Comparison of ENCODE assay signal across 19 cellular contexts in genomic region chr22:49858827-49859226, GRCh38. TPM values are rescaled to one million over a fixed set of nuclear protein-coding genes. Genes with fewer than 3 reads are reported as not detected.
DNase-seq lines count a peak whose midpoint lies in the region; ATAC-seq, FAIRE-seq and TF ChIP-seq lines count a peak whose summit lies in the region.
"Had no signal": no experiment of that assay in that cellular context is flagged by ENCODE, and none has a peak within 500 bp of the region (broad histone marks: within the 10 kb centered on the region; RNA-seq: fewer than 3 reads in every experiment).

No MANE protein-coding gene starts in this region.

- H3K4me2 ChIP-seq in IMR-90 (ENCODE audit: low read depth, low read length), result no peak overlapping the region
- no peak overlapping the region for H3K4me2 ChIP-seq in neural progenitor cell

- peaks cover 15 to 70% of the 10 kb centered on the region in 2 experiments for H3K79me1 ChIP-seq in IMR-90 (ENCODE audit: low read depth in 1 of 2, low read length in 2 of 2)

- no peak overlapping the region for H3K27ac Mint-ChIP-seq in CD4-positive, alpha-beta T cell
- H3K27ac Mint-ChIP-seq in chondrocyte (ENCODE audit: unreplicated experiment) (peak overlapping the region; percentile 60), neural progenitor cell (peak overlapping the region; percentile 6)
- no peak overlapping the region for H3K27ac Mint-ChIP-seq in T-helper 2 cell treated with Interferon-gamma antibody and Interleukin-4, amounts not matched to agents 5 μg/mL and 100 μg/mL, for 36 hours

- no peak overlapping the region for H2BK20ac ChIP-seq in IMR-90 (ENCODE audit: low read depth, low read length)

- H2BK5ac ChIP-seq in IMR-90 (ENCODE audit: low read depth, low read length, poor library complexity, severe bottlenecking), result no peak overlapping the region

- H3K4me1 Mint-ChIP-seq in CD4-positive, alpha-beta T cell (ENCODE audit: low read depth), result peaks cover 61% of the 10 kb centered on the region
- H3K4me1 Mint-ChIP-seq in chondrocyte (ENCODE audit: low read depth) (peaks cover 37% of the 10 kb centered on the region), neural progenitor cell (peaks cover 21% of the 10 kb centered on the region)
- peaks cover 27% of the 10 kb centered on the region for H3K4me1 Mint-ChIP-seq in T-helper 2 cell treated with Interferon-gamma antibody and Interleukin-4, amounts not matched to agents 5 μg/mL and 100 μg/mL, for 36 hours (ENCODE audit: low read depth)

- no peak overlapping the region for H3K27ac ChIP-seq in CD4-positive, alpha-beta T cell (ENCODE audit: low read depth, low read length)
- H3K27ac ChIP-seq in IMR-90 (ENCODE audit: insufficient read depth, low read length) (no peak overlapping the region), neural progenitor cell (no peak overlapping the region), SJCRH30 (no peak overlapping the region)
- H3K27ac ChIP-seq: SJSA1 had no signal

- peaks cover 10% of the 10 kb centered on the region for H3K36me3 Mint-ChIP-seq in CD4-positive, alpha-beta T cell (ENCODE audit: low read depth)
- H3K36me3 Mint-ChIP-seq in chondrocyte (ENCODE audit: low read depth) (peaks cover 2% of the 10 kb centered on the region), neural progenitor cell (peaks cover 25% of the 10 kb centered on the region)
- peaks cover 26% of the 10 kb centered on the region for H3K36me3 Mint-ChIP-seq in T-helper 2 cell treated with Interferon-gamma antibody and Interleukin-4, amounts not matched to agents 5 μg/mL and 100 μg/mL, for 36 hours (ENCODE audit: low read depth)

- H4K20me1 ChIP-seq in IMR-90 (ENCODE audit: insufficient read depth, low read length) (peaks cover 85% of the 10 kb centered on the region), neural progenitor cell (ENCODE audit: low read depth) (peaks cover 70% of the 10 kb centered on the region)

- ATAC-seq in CD4-positive, alpha-beta T cell (ENCODE audit: poor library complexity), result no peak
- ATAC-seq in IMR-90 (ENCODE audit: low read depth), result no peak
- ATAC-seq: Panc1 had no signal

- H3K9ac ChIP-seq in IMR-90 (ENCODE audit: low read depth, low read length) (no peak overlapping the region), neural progenitor cell (no peak overlapping the region)

- H3K4me3 Mint-ChIP-seq in CD4-positive, alpha-beta T cell, result peak overlapping the region; percentile 25
- H3K4me3 Mint-ChIP-seq in chondrocyte (ENCODE audit: unreplicated experiment), result no peak overlapping the region
- no peak overlapping the region for H3K4me3 Mint-ChIP-seq in neural progenitor cell
- no peak overlapping the region for H3K4me3 Mint-ChIP-seq in T-helper 2 cell treated with Interferon-gamma antibody and Interleukin-4, amounts not matched to agents 5 μg/mL and 100 μg/mL, for 36 hours

- no peak for DNase-seq in CD4-positive, alpha-beta T cell
- DNase-seq in IMR-90 (no peak), chondrocyte (ENCODE audit: low spot score) (no peak), neural progenitor cell (ENCODE audit: low spot score) (no peak), SJCRH30 (no peak), AG08396 (ENCODE audit: low spot score) (no peak), HTR-8/SVneo (ENCODE audit: insufficient read length, low spot score) (no peak)
- DNase-seq in T-helper 2 cell treated with Interferon-gamma antibody and Interleukin-4, amounts not matched to agents 5 μg/mL and 100 μg/mL, for 36 hours (ENCODE audit: low spot score), result no peak
- DNase-seq: DMS53, NCI-H1092 treated with DMSO at 0.1 percent for 48 hours, NCI-H146, NCI-H2029 treated with DMSO at 0.1 percent for 48 hours, NCI-H2171, NCI-H446, NCI-H526 treated with DMSO at 0.1 percent for 48 hours had no signal

- H3K27me3 ChIP-seq in CD4-positive, alpha-beta T cell (ENCODE audit: control insufficient read depth, insufficient read depth, low read length), result no peaks in the 10 kb centered on the region
- H3K27me3 ChIP-seq in IMR-90 (ENCODE audit: control insufficient read depth, insufficient read depth, low read length) (no peaks in the 10 kb centered on the region), neural progenitor cell (no peaks in the 10 kb centered on the region), SJCRH30 (no peaks in the 10 kb centered on the region)
- H3K27me3 ChIP-seq: SJSA1 had no signal

- H3K23ac ChIP-seq in IMR-90 (ENCODE audit: low read depth, low read length), result no peak overlapping the region

- H3K18ac ChIP-seq in IMR-90 (ENCODE audit: low read depth, low read length), result no peak overlapping the region

- dilution Hi-C loops in IMR-90 (cut with HindIII; ENCODE audit: low sequenced_read_pairs, unreplicated experiment), result no loop called here

- in situ Hi-C loops in IMR-90 (cut with MboI; ENCODE audit: low sequenced_read_pairs), result no loop called here

- no peak for TF ChIP-seq POLR2A in IMR-90 (IDR thresholded peaks at IDR 0.05; ENCODE audit: low read depth, low read length)

- WGBS in IMR-90 (ENCODE audit: extremely low coverage in 2 of 2, insufficient read length in 1 of 2), 2 experiments, result 100% methylated on average over 3 of the region's 14 CpGs; no CpG with 5 or more reads in 1 of the 2 experiments

- H3K4me3 ChIP-seq in IMR-90 (ENCODE audit: insufficient read depth, low read depth, low read length) (no peak overlapping the region), neural progenitor cell (no peak overlapping the region), SJCRH30 (no peak overlapping the region)
- H3K4me3 ChIP-seq: SJSA1 had no signal

- H3K79me2 ChIP-seq in neural progenitor cell (ENCODE audit: low read depth), result peaks cover 98% of the 10 kb centered on the region

- H2AFZ ChIP-seq in IMR-90 (replicated peaks; ENCODE audit: low read length, poor library complexity), result no peak overlapping the region
- no peak overlapping the region for H2AFZ ChIP-seq in neural progenitor cell (replicated peaks)

- no peaks in the 10 kb centered on the region for H3K9me3 ChIP-seq in CD4-positive, alpha-beta T cell (ENCODE audit: control insufficient read depth, low read length)
- no peaks in the 10 kb centered on the region for H3K9me3 ChIP-seq in IMR-90 (ENCODE audit: control insufficient read depth, insufficient read depth, low read length)
- no peaks in the 10 kb centered on the region for H3K9me3 ChIP-seq in neural progenitor cell (ENCODE audit: low read depth)
- 0 out of 2 replicates have a peak, but pooled peaks cover 4% of the 10 kb centered on the region for H3K9me3 ChIP-seq in SJCRH30 (replicated peaks)
- H3K9me3 ChIP-seq: SJSA1 had no signal

- H3K9me3 Mint-ChIP-seq in CD4-positive, alpha-beta T cell, result no peaks in the 10 kb centered on the region
- no peaks in the 10 kb centered on the region for H3K9me3 Mint-ChIP-seq in chondrocyte (ENCODE audit: low read depth)
- H3K9me3 Mint-ChIP-seq in neural progenitor cell, result peaks cover 20% of the 10 kb centered on the region
- H3K9me3 Mint-ChIP-seq in T-helper 2 cell treated with Interferon-gamma antibody and Interleukin-4, amounts not matched to agents 5 μg/mL and 100 μg/mL, for 36 hours, result no peaks in the 10 kb centered on the region

- H4K8ac ChIP-seq in IMR-90 (ENCODE audit: low read depth in 2 of 2, low read length in 2 of 2), result no peak overlapping the region

- no peak overlapping the region for H4K5ac ChIP-seq in IMR-90 (ENCODE audit: low read depth, low read length)

- POLR2A ChIA-PET in CD4-positive, alpha-beta T cell (lab: Charles Lee), result no interaction called here
- POLR2A ChIA-PET in IMR-90 (lab: Charles Lee; ENCODE audit: unreplicated experiment), result no interaction called here

- no peak overlapping the region for H3K56ac ChIP-seq in IMR-90 (ENCODE audit: extremely low read depth, insufficient read depth, low read length)

- intact Hi-C loops in CD4-positive, alpha-beta T cell (cut with DNase I, micrococcal nuclease), result loop anchor here in 1 of 2 experiments (10.0 kb wide), 1 partner anchor 54 kb away; no protein-coding TSS in a partner anchor
- intact Hi-C loops in IMR-90 (cut with micrococcal nuclease), result no loop called here

- H2AK9ac ChIP-seq in IMR-90 (replicated peaks; ENCODE audit: low read depth, low read length, poor library complexity), result peak overlapping the region; percentile 44

- CTCF ChIA-PET in CD4-positive, alpha-beta T cell (lab: Charles Lee), result no interaction called here
- CTCF ChIA-PET in IMR-90 (lab: Yijun Ruan, JAX), result no interaction called here

- H3F3A ChIP-seq in neural progenitor cell (ENCODE audit: low read depth), result peaks cover 12% of the 10 kb centered on the region

- no peak overlapping the region for H4K91ac ChIP-seq in IMR-90 (ENCODE audit: insufficient read depth, low read depth, low read length)

- H3K4me1 ChIP-seq in IMR-90 (ENCODE audit: control insufficient read depth, insufficient read depth, low read length) (peaks cover 6% of the 10 kb centered on the region), neural progenitor cell (peaks cover 16% of the 10 kb centered on the region), SJCRH30 (peaks cover 12% of the 10 kb centered on the region)

- no peak overlapping the region for H2BK15ac ChIP-seq in IMR-90 (ENCODE audit: low read depth, low read length)

- BruUV-seq in IMR-90 (replicated peaks; lab: Mats Ljungman, UMichigan), result no TSS peak

- H3K14ac ChIP-seq in IMR-90 (replicated peaks; ENCODE audit: low read depth, low read length), result no peak overlapping the region

- no peak overlapping the region for H2AK5ac ChIP-seq in IMR-90 (ENCODE audit: low read depth, low read length)

- H3K9me1 ChIP-seq in IMR-90 (ENCODE audit: insufficient read depth, low read length), result peaks cover 9% of the 10 kb centered on the region; the same call in 1 of the 2 replicates

- no peaks in the 10 kb centered on the region for H3K27me3 Mint-ChIP-seq in CD4-positive, alpha-beta T cell
- no peaks in the 10 kb centered on the region for H3K27me3 Mint-ChIP-seq in chondrocyte (ENCODE audit: low read depth)
- H3K27me3 Mint-ChIP-seq in neural progenitor cell (ENCODE audit: insufficient read depth, low read depth), result peaks cover 6% of the 10 kb centered on the region
- H3K27me3 Mint-ChIP-seq in T-helper 2 cell treated with Interferon-gamma antibody and Interleukin-4, amounts not matched to agents 5 μg/mL and 100 μg/mL, for 36 hours (ENCODE audit: low read depth), result no peaks in the 10 kb centered on the region

- TF ChIP-seq RAD21 in IMR-90 (IDR thresholded peaks at IDR 0.05; ENCODE audit: low read length), result no peak

- no peak overlapping the region for H3K4ac ChIP-seq in IMR-90 (ENCODE audit: low read depth, low read length)

- no peak for FAIRE-seq in HTR-8/SVneo (lab: Jason Lieb, UNC)
- FAIRE-seq: GM12892, GM18507 had no signal

- no peak overlapping the region for H2BK120ac ChIP-seq in IMR-90 (ENCODE audit: low read depth, low read length)

- TF ChIP-seq CTCF in CD4-positive, alpha-beta T cell (IDR thresholded peaks at IDR 0.05), result no peak
- no peak for TF ChIP-seq CTCF in IMR-90 (conservative IDR thresholded peaks at IDR 0.05; ENCODE audit: low read depth, low read length)
- TF ChIP-seq CTCF in chondrocyte (IDR thresholded peaks at IDR 0.05), result no peak
- no peak for TF ChIP-seq CTCF in neural progenitor cell (IDR thresholded peaks at IDR 0.05)

- H3K36me3 ChIP-seq in IMR-90 (ENCODE audit: control insufficient read depth, insufficient read depth, low read length) (peaks cover 5% of the 10 kb centered on the region), neural progenitor cell (no peaks in the 10 kb centered on the region), SJCRH30 (peaks cover 18% of the 10 kb centered on the region)

RNA-seq across cellular contexts. Expression of gene ZBED4, which starts 5.2 kb away (rescaled TPM):
- 10 to 100 TPM; 14.8 to 15.0 TPM for total RNA-seq in CD4-positive, alpha-beta T cell
- total RNA-seq in IMR-90 (2012; rRNA removed), result 9.3 and 10.6 TPM in 2 replicates
- 9.6 and 10.5 TPM in 2 replicates for polyA plus RNA-seq in IMR-90 (2012; rRNA removed)
- polyA plus RNA-seq in IMR-90 (2012; cell fraction: cytosol; rRNA removed), result 6.7 and 7.1 TPM in 2 replicates
- 11.9 and 13.8 TPM in 2 replicates for polyA plus RNA-seq in IMR-90 (2012; cell fraction: nucleus; rRNA removed; ENCODE audit: low replicate concordance)
- total RNA-seq in chondrocyte, result 15.3 to 17.6 TPM (median 17.6 TPM) in 3 replicates
- 23.1 and 29.3 TPM in 2 replicates for total RNA-seq in neural progenitor cell (ENCODE audit: low replicate concordance)
- 48.7 and 53.2 TPM in 2 replicates for total RNA-seq in SJCRH30 (2014; rRNA removed; shearing (Covaris generic))

RNA-seq across cellular contexts. Expression of gene BRD1, which starts 31.2 kb away (rescaled TPM):
- total RNA-seq in CD4-positive, alpha-beta T cell, result 100 to 1,000 TPM; 129 to 130 TPM
- total RNA-seq in IMR-90 (2012; rRNA removed) (10.0 and 10.8 TPM in 2 replicates), chondrocyte (27.7 to 29.5 TPM (median 29.5 TPM) in 3 replicates), neural progenitor cell (ENCODE audit: low replicate concordance) (31.2 and 46.7 TPM in 2 replicates)
- 9.4 and 10.6 TPM in 2 replicates for polyA plus RNA-seq in IMR-90 (2012; rRNA removed)
- polyA plus RNA-seq in IMR-90 (2012; cell fraction: cytosol; rRNA removed), result 8.0 and 8.3 TPM in 2 replicates
- polyA plus RNA-seq in IMR-90 (2012; cell fraction: nucleus; rRNA removed; ENCODE audit: low replicate concordance), result 42.9 and 49.7 TPM in 2 replicates
- 41.0 and 44.7 TPM in 2 replicates for total RNA-seq in SJCRH30 (2014; rRNA removed; shearing (Covaris generic))

RNA-seq across cellular contexts. Expression of gene ALG12, which starts 59.4 kb away (rescaled TPM):
- total RNA-seq in CD4-positive, alpha-beta T cell, result 10 to 100 TPM; 13.5 to 14.6 TPM
- total RNA-seq in IMR-90 (2012; rRNA removed) (5.6 and 7.2 TPM in 2 replicates), chondrocyte (18.7 to 27.3 TPM (median 20.6 TPM) in 3 replicates), neural progenitor cell (ENCODE audit: low replicate concordance) (4.9 and 14.2 TPM in 2 replicates)
- polyA plus RNA-seq in IMR-90 (2012; rRNA removed), result 10.9 and 11.2 TPM in 2 replicates
- 18.8 and 22.7 TPM in 2 replicates for polyA plus RNA-seq in IMR-90 (2012; cell fraction: cytosol; rRNA removed)
- polyA plus RNA-seq in IMR-90 (2012; cell fraction: nucleus; rRNA removed; ENCODE audit: low replicate concordance), result 13.5 and 24.8 TPM in 2 replicates
- 24.2 and 24.3 TPM in 2 replicates for total RNA-seq in SJCRH30 (2014; rRNA removed; shearing (Covaris generic))

RNA-seq across cellular contexts. Expression of gene CRELD2, which starts 59.6 kb away (rescaled TPM):
- total RNA-seq in CD4-positive, alpha-beta T cell, result 10 to 100 TPM; 21.2 to 23.3 TPM
- total RNA-seq in IMR-90 (2012; rRNA removed) (36.1 and 36.2 TPM in 2 replicates), chondrocyte (44.3 to 117 TPM (median 49.9 TPM) in 3 replicates), neural progenitor cell (ENCODE audit: low replicate concordance) (12.2 and 22.6 TPM in 2 replicates)
- polyA plus RNA-seq in IMR-90 (2012; rRNA removed), result 70.7 and 82.0 TPM in 2 replicates
- 110 and 153 TPM in 2 replicates for polyA plus RNA-seq in IMR-90 (2012; cell fraction: cytosol; rRNA removed)
- polyA plus RNA-seq in IMR-90 (2012; cell fraction: nucleus; rRNA removed; ENCODE audit: low replicate concordance), result 79.2 and 119 TPM in 2 replicates
- total RNA-seq in SJCRH30 (2014; rRNA removed; shearing (Covaris generic)), result 37.6 and 39.7 TPM in 2 replicates

Comparison
In these comparisons a context has a peak if more than half of its experiments do, and no peak if none do; other contexts are left out.
1. H3K27ac Mint-ChIP-seq: peak in chondrocyte (single experiment) and neural progenitor cell (single experiment); none in CD4-positive, alpha-beta T cell (single experiment) and T-helper 2 cell treated with Interferon-gamma antibody and Interleukin-4, amounts not matched to agents 5 μg/mL and 100 μg/mL, for 36 hours (single experiment).